In the genomic region with DNA sequence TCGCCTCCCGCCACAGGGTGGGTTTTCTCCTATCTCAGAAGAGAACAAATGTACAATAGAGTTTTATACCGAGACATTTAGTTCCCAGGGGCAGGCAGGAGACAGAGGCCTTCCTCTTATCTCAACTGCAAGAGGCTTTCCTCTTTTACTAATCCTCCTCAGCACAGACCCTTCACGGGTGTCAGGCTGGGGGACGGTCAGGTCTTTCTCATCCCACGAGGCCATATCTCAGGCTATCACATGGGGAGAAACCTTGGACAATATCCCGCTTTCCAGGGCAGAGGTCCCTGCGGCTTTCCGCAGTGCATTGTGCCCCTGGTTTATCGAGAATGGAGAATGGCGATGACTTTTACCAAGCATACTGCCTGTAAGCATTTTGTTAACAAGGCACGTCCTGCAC, we compare ENCODE assay signal across 18 cellular contexts. TPM values are rescaled to one million over a fixed set of nuclear protein-coding genes. Genes with fewer than 3 reads are reported as not detected.
"Had no signal": no experiment of that assay in that cellular context is flagged by ENCODE, and none has a peak within 500 bp of the region (broad histone marks: within the 10 kb centered on the region; RNA-seq: fewer than 3 reads in every experiment).

No MANE protein-coding gene starts in this region.

RNA-seq across cellular contexts. Expression of a gene that starts 10.3 kb away (rescaled TPM):
- total RNA-seq: activated naive CD4-positive, alpha-beta T cell treated with anti-CD3 and anti-CD28 coated beads for 36 hours; activated naive CD4-positive, alpha-beta T cell treated with anti-CD3 and anti-CD28 coated beads, Interleukin-2, amount 50 U/mL, for 72 hours; activated naive CD8-positive, alpha-beta T cell treated with anti-CD3 and anti-CD28 coated beads for 36 hours; activated naive CD8-positive, alpha-beta T cell treated with anti-CD3 and anti-CD28 coated beads, Interleukin-2, amount 10 ng/mL, durations not matched to agents 7 days and 5 days; activated T-cell treated with anti-CD3 and anti-CD28 coated beads, Interleukin-2, amount 50 U/mL, for 4 hours; activated T-cell treated with anti-CD3 and anti-CD28 coated beads, Interleukin-2, amount 50 U/mL, for 72 hours; activated T-helper 1 cell treated with anti-CD3 and anti-CD28 coated beads, Interleukin-12 subunit alpha, Interleukin-12 subunit beta, Interleukin-2, Interleukin-4 antibody, amounts not matched to agents 30 ng/mL and 10 ng/mL and 1 ng/mL, durations not matched to agents 14 hours and 24 hours and 36 hours; activated T-helper 17 cell treated with anti-CD3 and anti-CD28 coated beads, Interleukin-2, amount 50 U/mL, for 72 hours; activated T-helper 2 cell treated with anti-CD3 and anti-CD28 coated beads, Interferon-gamma antibody, Interleukin-2, Interleukin-4, amounts not matched to agents 10 μg/mL and 5 μg/mL and 100 μg/mL, durations not matched to agents 14 hours and 24 hours and 36 hours; adrenal gland; aorta; ascending aorta; astrocyte; body of pancreas; bronchial epithelial cell; cardiac muscle cell; cerebellum had no signal
- polyA plus RNA-seq: aorta, cardiac muscle cell had no signal

RNA-seq across cellular contexts. Expression of a gene that starts 23.9 kb away (rescaled TPM):
- total RNA-seq: activated naive CD4-positive, alpha-beta T cell treated with anti-CD3 and anti-CD28 coated beads for 36 hours; activated naive CD4-positive, alpha-beta T cell treated with anti-CD3 and anti-CD28 coated beads, Interleukin-2, amount 50 U/mL, for 72 hours; activated naive CD8-positive, alpha-beta T cell treated with anti-CD3 and anti-CD28 coated beads for 36 hours; activated naive CD8-positive, alpha-beta T cell treated with anti-CD3 and anti-CD28 coated beads, Interleukin-2, amount 10 ng/mL, durations not matched to agents 7 days and 5 days; activated T-cell treated with anti-CD3 and anti-CD28 coated beads, Interleukin-2, amount 50 U/mL, for 4 hours; activated T-cell treated with anti-CD3 and anti-CD28 coated beads, Interleukin-2, amount 50 U/mL, for 72 hours; activated T-helper 1 cell treated with anti-CD3 and anti-CD28 coated beads, Interleukin-12 subunit alpha, Interleukin-12 subunit beta, Interleukin-2, Interleukin-4 antibody, amounts not matched to agents 30 ng/mL and 10 ng/mL and 1 ng/mL, durations not matched to agents 14 hours and 24 hours and 36 hours; activated T-helper 17 cell treated with anti-CD3 and anti-CD28 coated beads, Interleukin-2, amount 50 U/mL, for 72 hours; activated T-helper 2 cell treated with anti-CD3 and anti-CD28 coated beads, Interferon-gamma antibody, Interleukin-2, Interleukin-4, amounts not matched to agents 10 μg/mL and 5 μg/mL and 100 μg/mL, durations not matched to agents 14 hours and 24 hours and 36 hours; adrenal gland; aorta; ascending aorta; astrocyte; body of pancreas; bronchial epithelial cell; cardiac muscle cell; cerebellum had no signal
- polyA plus RNA-seq: aorta, cardiac muscle cell had no signal

RNA-seq across cellular contexts. Expression of a gene that starts 44.6 kb away (rescaled TPM):
- total RNA-seq: activated naive CD4-positive, alpha-beta T cell treated with anti-CD3 and anti-CD28 coated beads for 36 hours; activated naive CD4-positive, alpha-beta T cell treated with anti-CD3 and anti-CD28 coated beads, Interleukin-2, amount 50 U/mL, for 72 hours; activated T-cell treated with anti-CD3 and anti-CD28 coated beads, Interleukin-2, amount 50 U/mL, for 72 hours; activated T-helper 1 cell treated with anti-CD3 and anti-CD28 coated beads, Interleukin-12 subunit alpha, Interleukin-12 subunit beta, Interleukin-2, Interleukin-4 antibody, amounts not matched to agents 30 ng/mL and 10 ng/mL and 1 ng/mL, durations not matched to agents 14 hours and 24 hours and 36 hours; activated T-helper 17 cell treated with anti-CD3 and anti-CD28 coated beads, Interleukin-2, amount 50 U/mL, for 72 hours; activated T-helper 2 cell treated with anti-CD3 and anti-CD28 coated beads, Interferon-gamma antibody, Interleukin-2, Interleukin-4, amounts not matched to agents 10 μg/mL and 5 μg/mL and 100 μg/mL, durations not matched to agents 14 hours and 24 hours and 36 hours; aorta; ascending aorta; astrocyte; body of pancreas; breast epithelium; bronchial epithelial cell; cardiac muscle cell; cerebellum had no signal
- polyA plus RNA-seq: cardiac muscle cell had no signal
